9 cellular contexts compared by ENCODE assay signal in genomic region chr9:135085830-135086546, GRCh38. TPM values are rescaled to one million over a fixed set of nuclear protein-coding genes. Genes with fewer than 3 reads are reported as not detected.
DNase-seq lines count a peak whose midpoint lies in the region; ATAC-seq and TF ChIP-seq lines count a peak whose summit lies in the region.
"Had no signal": no experiment of that assay in that cellular context is flagged by ENCODE, and none has a peak within 500 bp of the region (broad histone marks: within the 10 kb centered on the region; RNA-seq: fewer than 3 reads in every experiment).

No MANE protein-coding gene starts in this region.

- peak; percentile 96 for TF ChIP-seq CTCF in LNCaP clone FGC (IDR thresholded peaks at IDR 0.05; ENCODE audit: control insufficient read depth, extremely low read depth, insufficient read depth)
- peak; percentile 93 for TF ChIP-seq CTCF in endothelial cell (IDR thresholded peaks at IDR 0.05; ENCODE audit: unreplicated experiment)
- peak; percentile 91 for TF ChIP-seq CTCF in mesothelial cell of epicardium (IDR thresholded peaks at IDR 0.05; ENCODE audit: unreplicated experiment)

- peak overlapping the region; percentile 21; the same call in 1 of the 2 replicates for H3K4me3 ChIP-seq in LNCaP clone FGC (ENCODE audit: low read depth, low read length)

- no peak for ATAC-seq in T-helper 17 cell
- peak; percentile 57 for ATAC-seq in stimulated activated naive CD8-positive, alpha-beta T cell treated with anti-CD3 and anti-CD28 coated beads, Interleukin-15, amount 100 ng/mL, for 72 hours
- no peak for ATAC-seq in GM19463 (IDR thresholded peaks at IDR 0.05; ENCODE audit: unreplicated experiment)
- ATAC-seq in HG03354 (IDR thresholded peaks at IDR 0.05; ENCODE audit: poor library complexity, severe bottlenecking, unreplicated experiment) = no peak

- no peaks in the 10 kb centered on the region for H3K9me3 ChIP-seq in T-helper 17 cell (ENCODE audit: control insufficient read depth, low read length, poor library complexity, severe bottlenecking)

- peaks cover 55% of the 10 kb centered on the region for H3K27me3 Mint-ChIP-seq in T-helper 17 cell
- peaks cover 24% of the 10 kb centered on the region for H3K27me3 Mint-ChIP-seq in endothelial cell (ENCODE audit: unreplicated experiment)
- H3K27me3 Mint-ChIP-seq in mesothelial cell of epicardium (ENCODE audit: low read depth) = peaks cover 89% of the 10 kb centered on the region
- H3K27me3 Mint-ChIP-seq in stimulated activated naive CD8-positive, alpha-beta T cell treated with anti-CD3 and anti-CD28 coated beads, Interleukin-15, amount 100 ng/mL, for 72 hours = peaks cover 53% of the 10 kb centered on the region

- DNase-seq in G401 (ENCODE audit: low spot score) (peak; percentile 87), LNCaP clone FGC (ENCODE audit: low read depth) (peak; percentile 22), T-helper 17 cell (peak in 1 of 3 donors; percentile 11), endothelial cell (ENCODE audit: low spot score) (peak; percentile 92), mesothelial cell of epicardium (ENCODE audit: low spot score in 2 of 2, unreplicated experiment in 2 of 2) (peak; percentile 56 to 93)
- DNase-seq in stimulated activated naive CD8-positive, alpha-beta T cell treated with anti-CD3 and anti-CD28 coated beads, Interleukin-15, amount 100 ng/mL, for 72 hours = peak; percentile 55 to 66

- H3K4me3 Mint-ChIP-seq in T-helper 17 cell = peak overlapping the region; percentile 77
- peak overlapping the region; percentile 66 for H3K4me3 Mint-ChIP-seq in endothelial cell (ENCODE audit: unreplicated experiment)
- peak overlapping the region; percentile 50 for H3K4me3 Mint-ChIP-seq in mesothelial cell of epicardium
- peak overlapping the region; percentile 32 to 45 for H3K4me3 Mint-ChIP-seq in stimulated activated naive CD8-positive, alpha-beta T cell treated with anti-CD3 and anti-CD28 coated beads, Interleukin-15, amount 100 ng/mL, for 72 hours

- H3K27ac Mint-ChIP-seq in T-helper 17 cell (no peak overlapping the region), endothelial cell (ENCODE audit: unreplicated experiment) (peak overlapping the region; percentile 8), mesothelial cell of epicardium (no peak overlapping the region)
- H3K27ac Mint-ChIP-seq in stimulated activated naive CD8-positive, alpha-beta T cell treated with anti-CD3 and anti-CD28 coated beads, Interleukin-15, amount 100 ng/mL, for 72 hours = no peak overlapping the region
- H3K27ac Mint-ChIP-seq: activated naive CD4-positive, alpha-beta T cell treated with anti-CD3 and anti-CD28 coated beads, Interleukin-2, amount 50 U/mL, for 72 hours had no signal

- H3K36me3 Mint-ChIP-seq in T-helper 17 cell (ENCODE audit: low read depth) (peaks cover 6% of the 10 kb centered on the region), endothelial cell (ENCODE audit: low read depth, unreplicated experiment) (peaks cover 3% of the 10 kb centered on the region), mesothelial cell of epicardium (no peaks in the 10 kb centered on the region)

- in situ Hi-C loops in G401 (cut with HindIII; ENCODE audit: low sequenced_read_pairs) = no loop called here

- peaks cover 4% of the 10 kb centered on the region for H3K4me1 Mint-ChIP-seq in T-helper 17 cell
- H3K4me1 Mint-ChIP-seq in endothelial cell (ENCODE audit: unreplicated experiment) = peaks cover 7% of the 10 kb centered on the region
- H3K4me1 Mint-ChIP-seq in mesothelial cell of epicardium = peaks cover 6% of the 10 kb centered on the region
- H3K4me1 Mint-ChIP-seq in stimulated activated naive CD8-positive, alpha-beta T cell treated with anti-CD3 and anti-CD28 coated beads, Interleukin-15, amount 100 ng/mL, for 72 hours = peaks cover 7% of the 10 kb centered on the region

- no peaks in the 10 kb centered on the region for H3K9me3 Mint-ChIP-seq in endothelial cell (ENCODE audit: unreplicated experiment)
- H3K9me3 Mint-ChIP-seq in mesothelial cell of epicardium = no peaks in the 10 kb centered on the region
- no peaks in the 10 kb centered on the region for H3K9me3 Mint-ChIP-seq in stimulated activated naive CD8-positive, alpha-beta T cell treated with anti-CD3 and anti-CD28 coated beads, Interleukin-15, amount 100 ng/mL, for 72 hours
- H3K9me3 Mint-ChIP-seq: activated naive CD4-positive, alpha-beta T cell treated with anti-CD3 and anti-CD28 coated beads, Interleukin-2, amount 50 U/mL, for 72 hours had no signal

RNA-seq across cellular contexts. Expression of gene OLFM1, which starts 1.5 kb away (rescaled TPM):
- 5.9 and 6.5 TPM in 2 replicates for total RNA-seq in G401 (2014; rRNA removed; shearing (Covaris generic))
- total RNA-seq in T-helper 17 cell (not detected), endothelial cell (ENCODE audit: unreplicated experiment) (0.74 TPM), mesothelial cell of epicardium (0.86 to 2.0 TPM (median 1.4 TPM) in 3 replicates)
- total RNA-seq: activated naive CD4-positive, alpha-beta T cell treated with anti-CD3 and anti-CD28 coated beads, Interleukin-2, amount 50 U/mL, for 72 hours had no signal
